31 cellular contexts compared by ENCODE assay signal in genomic region chr1:85573348-85573747, GRCh38. TPM values are rescaled to one million over a fixed set of nuclear protein-coding genes. Genes with fewer than 3 reads are reported as not detected.
A peak's percentile ranks its signal among the peaks of the same experiment; 100 is the strongest.
DNase-seq lines count a peak whose midpoint lies in the region; ATAC-seq and TF ChIP-seq lines count a peak whose summit lies in the region.
"Had no signal": no experiment of that assay in that cellular context is flagged by ENCODE, and none has a peak within 500 bp of the region (broad histone marks: within the 10 kb centered on the region; RNA-seq: fewer than 3 reads in every experiment).

No MANE protein-coding gene starts in this region.

- DNase-seq in A172 (ENCODE audit: low spot score) (peak; percentile 42), HT1080 (ENCODE audit: low read depth) (peak; percentile 40), ascending aorta (ENCODE audit: low spot score in 2 of 2) (no peak), foreskin keratinocyte (peak in 1 of 2 donors; percentile 73), ureter (ENCODE audit: low spot score) (no peak), NCI-H510A treated with DMSO at 0.1 percent for 48 hours (lab: John Stamatoyannopoulos, UW) (no peak)
- DNase-seq in stimulated activated naive B cell treated with anti-CD40 and anti-IgM and Interleukin-4, amounts not matched to agents 10 μg/mL and 1 μg/mL and 100 μg/mL, for 72 hours = no peak
- DNase-seq: activated CD8-positive, alpha-beta memory T cell treated with anti-CD3 and anti-CD28 coated beads for 24 hours; activated gamma-delta T cell treated with Interleukin-2 at 50 U/mL for 16 hours; activated naive CD8-positive, alpha-beta T cell treated with anti-CD3 and anti-CD28 coated beads, Interleukin-2, amount 50 U/mL, for 24 hours; activated T-cell treated with anti-CD3 and anti-CD28 coated beads, Interleukin-2, amount 50 U/mL, for 1 hour; COR-L47; DMS79; head of caudate nucleus; left cardiac atrium; mesenchymal stem cell; naive B cell; NCI-H1105; NCI-H2029 treated with DMSO at 0.1 percent for 48 hours; NCI-H446 treated with DMSO at 0.1 percent for 48 hours; Peyer's patch; stimulated activated CD4-positive, alpha-beta T cell treated with anti-CD3 and anti-CD28 coated beads, Interleukin-2, amount 100 ng/mL, for 24 hours; substantia nigra; T-helper 17 cell; uterus had no signal

- no peak overlapping the region for H3K4me3 ChIP-seq in ascending aorta
- H3K4me3 ChIP-seq: BLaER1, coronary artery, HAP-1, Peyer's patch, skin epidermis, uterus had no signal

- no peak overlapping the region for H3K27ac Mint-ChIP-seq in stimulated activated naive B cell treated with anti-CD40 and anti-IgM and Interleukin-4, amounts not matched to agents 10 μg/mL and 1 μg/mL and 100 μg/mL, for 72 hours
- H3K27ac Mint-ChIP-seq: activated naive CD8-positive, alpha-beta T cell treated with anti-CD3 and anti-CD28 coated beads, Interleukin-2, amount 50 U/mL, for 24 hours; naive B cell; T-helper 17 cell had no signal

- no peak for ATAC-seq in foreskin keratinocyte
- no peak for ATAC-seq in stimulated activated naive B cell treated with anti-CD40 and anti-IgM and Interleukin-4, amounts not matched to agents 10 μg/mL and 1 μg/mL and 100 μg/mL, for 72 hours (replicated peaks)
- no peak for ATAC-seq in GM21526 (IDR thresholded peaks at IDR 0.05; ENCODE audit: low FRiP score, unreplicated experiment)
- ATAC-seq: activated naive CD8-positive, alpha-beta T cell treated with anti-CD3 and anti-CD28 coated beads, Interleukin-2, amount 50 U/mL, for 24 hours; HepG2; left cardiac atrium; T-helper 17 cell had no signal

- H3K4me1 ChIP-seq in ascending aorta = peaks cover 9 to 53% of the 10 kb centered on the region in 2 donors
- H3K4me1 ChIP-seq in foreskin keratinocyte = peaks cover 55% of the 10 kb centered on the region
- H3K4me1 ChIP-seq: BLaER1 had no signal

- peaks cover 12 to 20% of the 10 kb centered on the region in 2 donors for H3K4me1 Mint-ChIP-seq in stimulated activated naive B cell treated with anti-CD40 and anti-IgM and Interleukin-4, amounts not matched to agents 10 μg/mL and 1 μg/mL and 100 μg/mL, for 72 hours

- H3K36me3 Mint-ChIP-seq in stimulated activated naive B cell treated with anti-CD40 and anti-IgM and Interleukin-4, amounts not matched to agents 10 μg/mL and 1 μg/mL and 100 μg/mL, for 72 hours = no peaks in the 10 kb centered on the region
- H3K36me3 Mint-ChIP-seq: naive B cell had no signal

- no peak for TF ChIP-seq CTCF in ascending aorta (IDR thresholded peaks at IDR 0.05)
- no peak for TF ChIP-seq CTCF in foreskin keratinocyte (conservative IDR thresholded peaks at IDR 0.05)

- peaks cover 48 to 50% of the 10 kb centered on the region in 2 donors for H3K27me3 Mint-ChIP-seq in stimulated activated naive B cell treated with anti-CD40 and anti-IgM and Interleukin-4, amounts not matched to agents 10 μg/mL and 1 μg/mL and 100 μg/mL, for 72 hours

- intact Hi-C loops in ascending aorta (cut with DNase I) = loop anchor here (10.0 kb wide), 1 partner anchor 49 kb away; no protein-coding TSS in a partner anchor

- H3K27ac ChIP-seq in ascending aorta (peak overlapping the region; percentile 73 to 92), foreskin keratinocyte (peak overlapping the region; percentile 82)
- H3K27ac ChIP-seq: BLaER1, Peyer's patch had no signal

- no peaks in the 10 kb centered on the region for H3K36me3 ChIP-seq in ascending aorta
- H3K36me3 ChIP-seq: BLaER1, HAP-1, Peyer's patch, uterus had no signal

- H3K27me3 ChIP-seq in ascending aorta = no peaks in the 10 kb centered on the region
- H3K27me3 ChIP-seq in foreskin keratinocyte = no peaks in the 10 kb centered on the region
- H3K27me3 ChIP-seq: BLaER1, Peyer's patch, uterus had no signal

- no peaks in the 10 kb centered on the region for H3K9me3 Mint-ChIP-seq in stimulated activated naive B cell treated with anti-CD40 and anti-IgM and Interleukin-4, amounts not matched to agents 10 μg/mL and 1 μg/mL and 100 μg/mL, for 72 hours
- H3K9me3 Mint-ChIP-seq: activated naive CD8-positive, alpha-beta T cell treated with anti-CD3 and anti-CD28 coated beads, Interleukin-2, amount 50 U/mL, for 24 hours; naive B cell had no signal

- H3K4me3 Mint-ChIP-seq in stimulated activated naive B cell treated with anti-CD40 and anti-IgM and Interleukin-4, amounts not matched to agents 10 μg/mL and 1 μg/mL and 100 μg/mL, for 72 hours = no peak overlapping the region
- H3K4me3 Mint-ChIP-seq: activated naive CD8-positive, alpha-beta T cell treated with anti-CD3 and anti-CD28 coated beads, Interleukin-2, amount 50 U/mL, for 24 hours; naive B cell; T-helper 17 cell had no signal

- no peaks in the 10 kb centered on the region for H3K9me3 ChIP-seq in ascending aorta
- H3K9me3 ChIP-seq: HAP-1, Peyer's patch, uterus had no signal

RNA-seq across cellular contexts. Expression of gene CCN1, which starts 7.2 kb away (rescaled TPM):
- total RNA-seq in A172 (2014; rRNA removed; shearing (Covaris generic)) = 23.5 and 23.9 TPM in 2 replicates
- total RNA-seq in HT1080 (2014; rRNA removed; shearing (Covaris generic)) = 22.9 and 38.1 TPM in 2 replicates
- 367 and 414 TPM in 2 replicates for polyA plus RNA-seq in HT1080 (2015; cell fraction: cytosol; rRNA removed)
- 987 and 1,103 TPM in 2 replicates for polyA plus RNA-seq in HT1080 (2015; cell fraction: nucleus; rRNA removed)
- total RNA-seq in ascending aorta (933 TPM), foreskin keratinocyte (162 and 169 TPM in 2 replicates), ureter (25.5 TPM)
- polyA plus RNA-seq in foreskin keratinocyte = 223 and 246 TPM in 2 replicates
- total RNA-seq: T-helper 17 cell had no signal

Comparison
In these comparisons a context has a peak if more than half of its experiments do, and no peak if none do; other contexts are left out.
1. DNase-seq: peak in A172 (single experiment) and HT1080 (single experiment); none in ascending aorta (0 of 2), ureter (single experiment), stimulated activated naive B cell treated with anti-CD40 and anti-IgM and Interleukin-4, amounts not matched to agents 10 μg/mL and 1 μg/mL and 100 μg/mL, for 72 hours (single experiment) and NCI-H510A treated with DMSO at 0.1 percent for 48 hours (single experiment).